In genomic region chr12:4286228-4286627, GRCh38 we compare ENCODE assay signal across 1 cellular context.
TF ChIP-seq lines count a peak whose summit lies in the region.

No MANE protein-coding gene starts in this region.

TF ChIP-seq in GM23338, 12 proteins besides CTCF, POLR2A, EP300 and RAD21 (continued from another document):
- TF ChIP-seq ZNF462 (CRISPR knock-in tag; IDR thresholded peaks at IDR 0.05) (no peak), EZH2phosphoT487 (IDR thresholded peaks at IDR 0.05; ENCODE audit: unreplicated experiment) (no peak), STAT1 (IDR thresholded peaks at IDR 0.05; ENCODE audit: unreplicated experiment) (no peak)
